Comparison of ENCODE assay signal across 8 cellular contexts in genomic region chr17:31492880-31493655, GRCh38.
DNase-seq lines count a peak whose midpoint lies in the region; ATAC-seq and TF ChIP-seq lines count a peak whose summit lies in the region.

No MANE protein-coding gene starts in this region.

- TF ChIP-seq CTCF in heart left ventricle (IDR thresholded peaks at IDR 0.05), result no peak

- H3K9me3 ChIP-seq in heart left ventricle, result no peaks in the 10 kb centered on the region

- TF ChIP-seq POLR2A in heart left ventricle (IDR thresholded peaks at IDR 0.05), result no peak

- peaks cover 6% of the 10 kb centered on the region for H3K36me3 Mint-ChIP-seq in activated CD4-positive, alpha-beta T cell treated with anti-CD3 and anti-CD28 coated beads, Interleukin-2, amount 10 ng/mL, durations not matched to agents 24 days and 14 days (ENCODE audit: low read depth)

- peaks cover 62% of the 10 kb centered on the region for H3K4me1 Mint-ChIP-seq in activated CD4-positive, alpha-beta T cell treated with anti-CD3 and anti-CD28 coated beads, Interleukin-2, amount 10 ng/mL, durations not matched to agents 24 days and 14 days

- intact Hi-C loops in activated CD4-positive, alpha-beta T cell treated with anti-CD3 and anti-CD28 coated beads, Interleukin-2, amount 10 ng/mL, durations not matched to agents 24 days and 14 days (cut with micrococcal nuclease), result loop anchor here (1.0 to 5.0 kb wide), 2 partner anchors 15 to 181 kb away; partner anchors contain the start of gene EVI2B
- intact Hi-C loops in heart left ventricle (cut with DNase I), result no loop called here

- H3K27ac ChIP-seq in heart left ventricle, result peak overlapping the region in 2 of 12 donors; percentile 19 to 88

- H3K4me3 Mint-ChIP-seq in activated CD4-positive, alpha-beta T cell treated with anti-CD3 and anti-CD28 coated beads, Interleukin-2, amount 10 ng/mL, durations not matched to agents 24 days and 14 days, result peak overlapping the region; percentile 62

- peak overlapping the region in 1 of 12 donors; percentile 25 for H3K4me3 ChIP-seq in heart left ventricle

- H3K36me3 ChIP-seq in heart left ventricle, result no peaks in the 10 kb centered on the region

- 77 to 85% (median 84%) methylated on average over 11 of the region's 11 CpGs for WGBS in heart left ventricle, 4 donors

- ATAC-seq in HG02763 (IDR thresholded peaks at IDR 0.05; ENCODE audit: unreplicated experiment), result peak; percentile 41
- peak in 2 of 4 donors; percentile 33 to 43 for ATAC-seq in heart left ventricle
- no peak for ATAC-seq in HG03139 (IDR thresholded peaks at IDR 0.05; ENCODE audit: unreplicated experiment)
- no peak for ATAC-seq in GM19324 (IDR thresholded peaks at IDR 0.05; ENCODE audit: low FRiP score, unreplicated experiment)
- no peak for ATAC-seq in SK-N-SH treated with all-trans-retinoic acid at 6 μM for 48 hours

- peak; percentile 80 for DNase-seq in activated CD4-positive, alpha-beta T cell treated with anti-CD3 and anti-CD28 coated beads, Interleukin-2, amount 10 ng/mL, durations not matched to agents 24 days and 14 days
- DNase-seq in heart left ventricle, result peak in 4 of 5 donors; percentile 45 to 63 (median 53)
- peak; percentile 73 to 75 for DNase-seq in stimulated activated CD8-positive, alpha-beta memory T cell treated with anti-CD3 and anti-CD28 coated beads, Interleukin-15, amount 100 ng/mL, for 48 hours (ENCODE audit: low read depth in 2 of 2)
- no peak for DNase-seq in dermis blood vessel endothelial cell

- H3K4me1 ChIP-seq in heart left ventricle, result peaks cover 0 to 84% (median 5%) of the 10 kb centered on the region in 12 donors

- peaks cover 0 to 9% (median 0%) of the 10 kb centered on the region in 9 donors for H3K27me3 ChIP-seq in heart left ventricle

- H3K27me3 Mint-ChIP-seq in activated CD4-positive, alpha-beta T cell treated with anti-CD3 and anti-CD28 coated beads, Interleukin-2, amount 10 ng/mL, durations not matched to agents 24 days and 14 days, result no peaks in the 10 kb centered on the region

- peak overlapping the region; percentile 94 for H3K27ac Mint-ChIP-seq in activated CD4-positive, alpha-beta T cell treated with anti-CD3 and anti-CD28 coated beads, Interleukin-2, amount 10 ng/mL, durations not matched to agents 24 days and 14 days

- H3K9me3 Mint-ChIP-seq in activated CD4-positive, alpha-beta T cell treated with anti-CD3 and anti-CD28 coated beads, Interleukin-2, amount 10 ng/mL, durations not matched to agents 24 days and 14 days, result no peaks in the 10 kb centered on the region

TF ChIP-seq in SK-N-SH treated with all-trans-retinoic acid at 6 μM for 48 hours, 23 proteins besides CTCF, POLR2A, EP300 and RAD21:
- TF ChIP-seq ZFP3 (CRISPR knock-in tag; IDR thresholded peaks at IDR 0.05), result no peak
- TF ChIP-seq POU6F1 (CRISPR knock-in tag; IDR thresholded peaks at IDR 0.05; ENCODE audit: borderline replicate concordance, low read depth), result no peak
- no peak for TF ChIP-seq BACH2 (CRISPR knock-in tag; IDR thresholded peaks at IDR 0.05; ENCODE audit: borderline replicate concordance)
- TF ChIP-seq RARB (CRISPR knock-in tag; IDR thresholded peaks at IDR 0.05), result no peak
- TF ChIP-seq ZNF70 (CRISPR knock-in tag; IDR thresholded peaks at IDR 0.05), result no peak
- TF ChIP-seq CSRNP3 (CRISPR knock-in tag; IDR thresholded peaks at IDR 0.05), result no peak
- TF ChIP-seq SNAI2 (CRISPR knock-in tag; IDR thresholded peaks at IDR 0.05), result no peak
- no peak for TF ChIP-seq ARNTL (CRISPR knock-in tag; IDR thresholded peaks at IDR 0.05; ENCODE audit: borderline replicate concordance, low read depth)
- TF ChIP-seq ZNF565 (CRISPR knock-in tag; conservative IDR thresholded peaks at IDR 0.05; ENCODE audit: low read depth), result no peak
- TF ChIP-seq GLIS3 (CRISPR knock-in tag; IDR thresholded peaks at IDR 0.05), result no peak
- no peak for TF ChIP-seq PATZ1 (CRISPR knock-in tag; IDR thresholded peaks at IDR 0.05; ENCODE audit: borderline replicate concordance)
- TF ChIP-seq ZFP30 (CRISPR knock-in tag; IDR thresholded peaks at IDR 0.05), result no peak
- no peak for TF ChIP-seq ZC3H10 (CRISPR knock-in tag; IDR thresholded peaks at IDR 0.05)
- no peak for TF ChIP-seq PPARA (CRISPR knock-in tag; IDR thresholded peaks at IDR 0.05; ENCODE audit: borderline replicate concordance)
- TF ChIP-seq CSDC2 (CRISPR knock-in tag; IDR thresholded peaks at IDR 0.05), result no peak
- TF ChIP-seq TOX (CRISPR knock-in tag; IDR thresholded peaks at IDR 0.05; ENCODE audit: borderline replicate concordance), result no peak
- no peak for TF ChIP-seq TCF4 (CRISPR knock-in tag; IDR thresholded peaks at IDR 0.05; ENCODE audit: borderline replicate concordance)
- TF ChIP-seq CREB5 (CRISPR knock-in tag; IDR thresholded peaks at IDR 0.05; ENCODE audit: low read depth), result no peak
- no peak for TF ChIP-seq ESRRG (CRISPR knock-in tag; IDR thresholded peaks at IDR 0.05)
